18 cellular contexts compared by ENCODE assay signal in the genomic region with DNA sequence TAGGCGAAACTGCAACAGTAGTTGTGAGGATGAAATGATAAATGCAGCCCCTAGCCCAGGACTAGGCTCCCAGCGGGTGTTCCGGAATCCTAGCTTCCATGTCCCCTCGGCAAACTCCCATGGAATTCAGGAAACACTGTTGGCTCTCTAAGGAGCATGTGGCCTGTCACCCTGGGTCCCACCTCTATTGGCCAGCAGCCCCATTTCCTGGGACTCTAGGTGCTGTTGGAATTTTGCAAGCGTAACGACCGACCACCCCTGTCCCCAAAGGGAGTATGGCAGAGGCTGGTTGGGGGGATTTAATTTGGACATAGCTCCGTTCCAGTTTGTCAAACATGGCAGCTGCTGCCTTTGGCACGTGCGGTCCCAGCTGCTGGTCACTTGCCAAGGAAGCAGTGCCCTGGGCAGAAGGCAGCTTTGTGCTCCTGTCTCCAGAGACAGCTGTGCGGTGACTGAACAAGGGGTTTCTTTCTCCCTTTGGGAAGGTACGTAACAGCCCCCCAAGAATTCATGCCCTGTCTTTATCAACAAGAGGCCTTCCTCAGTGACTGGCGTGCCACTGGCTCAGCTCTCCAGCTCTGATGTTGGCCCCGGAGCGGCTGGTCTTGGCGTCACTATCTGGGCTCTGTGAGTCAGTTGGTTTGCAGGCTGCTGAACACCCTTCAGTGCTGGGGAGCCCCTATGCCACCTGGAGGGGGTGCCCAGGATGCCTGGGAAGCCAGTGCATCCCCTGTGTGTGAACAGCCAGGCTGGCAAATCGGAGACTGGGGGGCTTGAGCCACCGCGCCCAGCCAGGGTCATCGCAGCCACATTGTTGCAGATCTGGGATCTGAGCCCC.
DNase-seq lines count a peak whose midpoint lies in the region; TF ChIP-seq lines count a peak whose summit lies in the region.
"Had no signal": no experiment of that assay in that cellular context is flagged by ENCODE, and none has a peak within 500 bp of the region (broad histone marks: within the 10 kb centered on the region; RNA-seq: fewer than 3 reads in every experiment).

No MANE protein-coding gene starts in this region.

- H3K9me3 Mint-ChIP-seq in endothelial cell (ENCODE audit: unreplicated experiment) (no peaks in the 10 kb centered on the region), mesothelial cell of epicardium (no peaks in the 10 kb centered on the region)
- H3K9me3 Mint-ChIP-seq: activated B cell treated with CpG ODN at 0.5 μM for 24 hours; CD4-positive, alpha-beta memory T cell; effector memory CD8-positive, alpha-beta T cell had no signal

- no peak overlapping the region for H3K4me3 ChIP-seq in BE2C (ENCODE audit: low read depth, low read length)
- no peak overlapping the region for H3K4me3 ChIP-seq in hepatocyte
- H3K4me3 ChIP-seq: lung, right lobe of liver, tibial artery had no signal

- H3K36me3 ChIP-seq in BE2C (no peaks in the 10 kb centered on the region), hepatocyte (replicated peaks; ENCODE audit: insufficient read depth, low read depth) (no peaks in the 10 kb centered on the region)
- H3K36me3 ChIP-seq: right lobe of liver, tibial artery had no signal

- 88% methylated on average over 20 of the region's 20 CpGs for WGBS in hepatocyte (ENCODE audit: low lambda C conversion rate, missing lambda C conversion rate)

- H3K4me1 Mint-ChIP-seq in endothelial cell (ENCODE audit: unreplicated experiment), result peaks cover 2% of the 10 kb centered on the region
- peaks cover 8% of the 10 kb centered on the region for H3K4me1 Mint-ChIP-seq in mesothelial cell of epicardium
- H3K4me1 Mint-ChIP-seq: activated B cell treated with CpG ODN at 0.5 μM for 24 hours had no signal

- no peaks in the 10 kb centered on the region for H3K9me2 ChIP-seq in hepatocyte (replicated peaks; ENCODE audit: insufficient read depth)

- TF ChIP-seq CTCF in BE2C (IDR thresholded peaks at IDR 0.05; ENCODE audit: low read depth, low read length) (no peak), endothelial cell (IDR thresholded peaks at IDR 0.05; ENCODE audit: unreplicated experiment) (no peak), mesothelial cell of epicardium (IDR thresholded peaks at IDR 0.05; ENCODE audit: unreplicated experiment) (no peak), hepatocyte (IDR thresholded peaks at IDR 0.05; ENCODE audit: poor library complexity) (no peak)

- H3K4me2 ChIP-seq in hepatocyte, result no peak overlapping the region

- peaks cover 2% of the 10 kb centered on the region for H3K27me3 Mint-ChIP-seq in endothelial cell (ENCODE audit: unreplicated experiment)
- H3K27me3 Mint-ChIP-seq in mesothelial cell of epicardium (ENCODE audit: low read depth), result peaks cover 13% of the 10 kb centered on the region

- H3K4me1 ChIP-seq in BE2C (peaks cover 7% of the 10 kb centered on the region), hepatocyte (ENCODE audit: insufficient read depth) (peaks cover 12% of the 10 kb centered on the region)
- H3K4me1 ChIP-seq: right lobe of liver had no signal

- no peaks in the 10 kb centered on the region for H3K9me3 ChIP-seq in BE2C
- no peaks in the 10 kb centered on the region for H3K9me3 ChIP-seq in hepatocyte (ENCODE audit: low read depth)
- H3K9me3 ChIP-seq: right lobe of liver, tibial artery had no signal

- no peaks in the 10 kb centered on the region for H3K79me2 ChIP-seq in hepatocyte

- H4K20me1 ChIP-seq in hepatocyte (ENCODE audit: insufficient read depth, poor library complexity, severe bottlenecking), result no peaks in the 10 kb centered on the region

- H3K27ac Mint-ChIP-seq in endothelial cell (ENCODE audit: unreplicated experiment) (no peak overlapping the region), mesothelial cell of epicardium (no peak overlapping the region)
- H3K27ac Mint-ChIP-seq: activated B cell treated with CpG ODN at 0.5 μM for 24 hours; activated naive CD8-positive, alpha-beta T cell; CD4-positive, alpha-beta memory T cell; effector memory CD8-positive, alpha-beta T cell had no signal

- DNase-seq in NCI-H2029 (lab: John Stamatoyannopoulos, UW), result peak; percentile 42
- no peak for DNase-seq in NCI-H2029 treated with DMSO at 0.1 percent for 48 hours (lab: John Stamatoyannopoulos, UW)
- DNase-seq in BE2C, result peak; percentile 45
- DNase-seq in anterior cingulate cortex (lab: John Stamatoyannopoulos, UW), result peak in 37 of 58 donors; percentile 12 to 65 (median 34)
- peak; percentile 43 for DNase-seq in myocyte (ENCODE audit: low read depth)
- no peak for DNase-seq in endothelial cell (ENCODE audit: low spot score)
- no peak for DNase-seq in mesothelial cell of epicardium (ENCODE audit: low spot score in 2 of 2, unreplicated experiment in 2 of 2)
- no peak for DNase-seq in hepatocyte (ENCODE audit: low spot score)
- DNase-seq: activated B cell treated with CpG ODN at 0.5 μM for 24 hours; CD4-positive, alpha-beta memory T cell; effector memory CD8-positive, alpha-beta T cell; NCI-H1436; right lobe of liver; T-helper 1 cell; tibial artery had no signal

- no peak overlapping the region for H3K27ac ChIP-seq in hepatocyte
- H3K27ac ChIP-seq: right lobe of liver, tibial artery had no signal

- H3K36me3 Mint-ChIP-seq in endothelial cell (ENCODE audit: low read depth, unreplicated experiment), result no peaks in the 10 kb centered on the region
- no peaks in the 10 kb centered on the region for H3K36me3 Mint-ChIP-seq in mesothelial cell of epicardium
- H3K36me3 Mint-ChIP-seq: activated naive CD8-positive, alpha-beta T cell; CD4-positive, alpha-beta memory T cell had no signal

- H3K27me3 ChIP-seq in BE2C, result no peaks in the 10 kb centered on the region
- H3K27me3 ChIP-seq in hepatocyte, result no peaks in the 10 kb centered on the region
- H3K27me3 ChIP-seq: right lobe of liver, tibial artery had no signal

- H3K4me3 Mint-ChIP-seq in endothelial cell (ENCODE audit: unreplicated experiment) (no peak overlapping the region), mesothelial cell of epicardium (no peak overlapping the region)
- H3K4me3 Mint-ChIP-seq: activated B cell treated with CpG ODN at 0.5 μM for 24 hours; activated naive CD8-positive, alpha-beta T cell; CD4-positive, alpha-beta memory T cell; effector memory CD8-positive, alpha-beta T cell; nephron had no signal

- H2AFZ ChIP-seq in hepatocyte, result no peak overlapping the region

Comparison
In these comparisons a context has a peak if more than half of its experiments do, and no peak if none do; other contexts are left out.
1. DNase-seq: peak in NCI-H2029 (single experiment), BE2C (single experiment), anterior cingulate cortex (37 of 58) and myocyte (single experiment); none in NCI-H2029 treated with DMSO at 0.1 percent for 48 hours (single experiment), endothelial cell (single experiment), mesothelial cell of epicardium (0 of 2) and hepatocyte (single experiment).